8 cellular contexts compared by ENCODE assay signal in genomic region chr20:2508631-2509467, GRCh38. TPM values are rescaled to one million over a fixed set of nuclear protein-coding genes. Genes with fewer than 3 reads are reported as not detected.
DNase-seq lines count a peak whose midpoint lies in the region; ATAC-seq and TF ChIP-seq lines count a peak whose summit lies in the region.

ZNF343 (minus strand) TSS chr20:2508915; CDS start chr20:2493895, 15,020 bp downstream.

- in situ Hi-C loops in GM18951 (cut with MboI; ENCODE audit: low sequenced_read_pairs, unreplicated experiment), result no loop called here

- H3K4me3 ChIP-seq in AG10803 (ENCODE audit: low read length), result peak within 1 kb of the TSS; percentile 89

- no peak for TF ChIP-seq CTCF in AG10803 (conservative IDR thresholded peaks at IDR 0.05; ENCODE audit: low read length)

- peak; percentile 78 for TF ChIP-seq POLR2A in GM18951 (IDR thresholded peaks at IDR 0.05; ENCODE audit: extremely low read depth, insufficient read depth, insufficient read length)

- peak; percentile 95 for ATAC-seq in HG03175 (IDR thresholded peaks at IDR 0.05; ENCODE audit: unreplicated experiment)

- DNase-seq in AG10803 (ENCODE audit: low read depth), result peak; percentile 74
- peak; percentile 60 to 85 for DNase-seq in NCI-H446 (lab: John Stamatoyannopoulos, UW)
- DNase-seq in activated CD4-positive, CD25-positive, alpha-beta regulatory T cell treated with anti-CD3 and anti-CD28 coated beads, Interleukin-2, amount 50 U/mL, for 72 hours, result peak; percentile 77
- DNase-seq in cerebellum (ENCODE audit: low spot score), result peak; percentile 93
- peak; percentile 83 for DNase-seq in kidney tubule cell (ENCODE audit: low spot score)
- DNase-seq in stimulated activated CD4-positive, alpha-beta T cell treated with anti-CD3 and anti-CD28 coated beads, Interleukin-1b, Interleukin-23, amount 100 ng/mL, for 4 hours (ENCODE audit: low read depth in 2 of 2), result peak; percentile 60

RNA-seq across cellular contexts. Expression of gene ZNF343, which starts in this region (rescaled TPM):
- total RNA-seq in cerebellum, result 18.0 TPM

Comparison
In these comparisons a context has a peak if more than half of its experiments do, and no peak if none do; other contexts are left out.
1. Peak in every context shown above with its lines: DNase-seq, ATAC-seq and H3K4me3 ChIP-seq.